26 cellular contexts compared by ENCODE assay signal in genomic region chr7:30019960-30020359, GRCh38. TPM values are rescaled to one million over a fixed set of nuclear protein-coding genes. Genes with fewer than 3 reads are reported as not detected.
DNase-seq lines count a peak whose midpoint lies in the region; ATAC-seq, FAIRE-seq and TF ChIP-seq lines count a peak whose summit lies in the region.
"Had no signal": no experiment of that assay in that cellular context is flagged by ENCODE, and none has a peak within 500 bp of the region (broad histone marks: within the 10 kb centered on the region; RNA-seq: fewer than 3 reads in every experiment).

No MANE protein-coding gene starts in this region.

- no peak for TF ChIP-seq POLR2A in A549 (IDR thresholded peaks at IDR 0.05; ENCODE audit: low read length)

- peaks cover 9% of the 10 kb centered on the region for H3K79me1 ChIP-seq in mesendoderm (ENCODE audit: low read length)

- TF ChIP-seq EP300 in A549 (IDR thresholded peaks at IDR 0.05), result no peak

- peak in 1 of 2 experiments; percentile 40; a peak in 2 of 6 replicates for ATAC-seq in A549
- ATAC-seq: activated naive CD8-positive, alpha-beta T cell treated with anti-CD3 and anti-CD28 coated beads, Interleukin-2, amount 50 U/mL, for 24 hours; activated T-cell treated with anti-CD3 and anti-CD28 coated beads, Interleukin-2, amount 50 U/mL, for 72 hours; right cardiac atrium had no signal

- FAIRE-seq in A549 (lab: Jason Lieb, UNC) (no peak), RCC 7860 (lab: Jason Lieb, UNC) (peak; percentile 4)
- FAIRE-seq: TTC549 had no signal

- TF ChIP-seq CTCF in A549 (IDR thresholded peaks at IDR 0.05) (no peak), HFFc6 (IDR thresholded peaks at IDR 0.05) (no peak), epithelial cell of esophagus (IDR thresholded peaks at IDR 0.05; ENCODE audit: insufficient read depth, low read depth, low read length, missing control alignments) (no peak)

- H3K4me3 Mint-ChIP-seq in HFFc6, result no peak overlapping the region
- H3K4me3 Mint-ChIP-seq: activated naive CD8-positive, alpha-beta T cell treated with anti-CD3 and anti-CD28 coated beads, Interleukin-2, amount 50 U/mL, for 24 hours; activated T-cell treated with anti-CD3 and anti-CD28 coated beads, Interleukin-2, amount 50 U/mL, for 72 hours; CD4-positive, alpha-beta T cell had no signal

- peaks cover 54% of the 10 kb centered on the region for H3K4me1 Mint-ChIP-seq in HFFc6 (ENCODE audit: low read depth)

- H3K9me3 ChIP-seq in A549, result no peaks in the 10 kb centered on the region
- H3K9me3 ChIP-seq: HAP-1, left ventricle myocardium inferior, SJSA1, thyroid gland had no signal

- H3K4me3 ChIP-seq in A549 (no peak overlapping the region), epithelial cell of esophagus (ENCODE audit: low read length) (no peak overlapping the region), mesendoderm (ENCODE audit: low read length) (no peak overlapping the region)
- H3K4me3 ChIP-seq: HAP-1, left ventricle myocardium inferior, SJSA1, thyroid gland had no signal

- POLR2A ChIA-PET in A549 (lab: Yijun Ruan, JAX), result no interaction called here

- H2BK15ac ChIP-seq in mesendoderm (replicated peaks; ENCODE audit: low read depth), result no peak overlapping the region

- no peak overlapping the region for H4K8ac ChIP-seq in mesendoderm (ENCODE audit: low read depth, low read length)

- no peak overlapping the region for H3K4ac ChIP-seq in mesendoderm (ENCODE audit: low read depth, low read length)

- no peaks in the 10 kb centered on the region for H3K9me3 Mint-ChIP-seq in HFFc6
- H3K9me3 Mint-ChIP-seq: activated naive CD8-positive, alpha-beta T cell treated with anti-CD3 and anti-CD28 coated beads, Interleukin-2, amount 50 U/mL, for 24 hours; activated T-cell treated with anti-CD3 and anti-CD28 coated beads, Interleukin-2, amount 50 U/mL, for 72 hours; CD4-positive, alpha-beta T cell had no signal

- no peak overlapping the region for H4K5ac ChIP-seq in mesendoderm (ENCODE audit: low read length)

- whole genome bisulfite sequencing in A549 (ENCODE audit: missing lambda C conversion rate), result 92% methylated on average over 1 of the region's 1 CpG
- no CpG with 5 or more reads among the region's 1 CpG for WGBS in mesendoderm (ENCODE audit: extremely low coverage, insufficient coverage, low lambda C conversion rate)

- peak overlapping the region; percentile 35; the same call in 1 of the 2 replicates for H3K27ac Mint-ChIP-seq in HFFc6
- H3K27ac Mint-ChIP-seq: activated naive CD8-positive, alpha-beta T cell treated with anti-CD3 and anti-CD28 coated beads, Interleukin-2, amount 50 U/mL, for 24 hours; activated T-cell treated with anti-CD3 and anti-CD28 coated beads, Interleukin-2, amount 50 U/mL, for 72 hours; brain; CD4-positive, alpha-beta T cell had no signal

- H3K27me3 ChIP-seq in mesendoderm (ENCODE audit: insufficient read depth, low read length, poor library complexity), result no peaks in the 10 kb centered on the region
- H3K27me3 ChIP-seq: SJSA1, thyroid gland had no signal

- H3K36me3 ChIP-seq in mesendoderm (ENCODE audit: control insufficient read depth, insufficient read depth, low read length), result no peaks in the 10 kb centered on the region
- H3K36me3 ChIP-seq: thyroid gland had no signal

- H3K4me1 ChIP-seq in A549 (peaks cover 15% of the 10 kb centered on the region; the same call in 2 of the 3 replicates), mesendoderm (ENCODE audit: control insufficient read depth, low read depth, low read length) (peaks cover 3% of the 10 kb centered on the region)
- H3K4me1 ChIP-seq: SJSA1 had no signal

- H3K56ac ChIP-seq in mesendoderm (ENCODE audit: low read length), result no peak overlapping the region

- H3K18ac ChIP-seq in mesendoderm (ENCODE audit: low read length), result no peak overlapping the region

- no peaks in the 10 kb centered on the region; the same call in 1 of the 2 replicates for H3K27me3 Mint-ChIP-seq in HFFc6 (ENCODE audit: insufficient read depth)
- H3K27me3 Mint-ChIP-seq: activated naive CD8-positive, alpha-beta T cell treated with anti-CD3 and anti-CD28 coated beads, Interleukin-2, amount 50 U/mL, for 24 hours; brain; CD4-positive, alpha-beta T cell had no signal

- H3K4me2 ChIP-seq in A549, result peak overlapping the region; percentile 10; the same call in 1 of the 3 replicates
- H3K4me2 ChIP-seq in mesendoderm (ENCODE audit: low read length), result no peak overlapping the region

- no peak for TF ChIP-seq RAD21 in A549 (conservative IDR thresholded peaks at IDR 0.05 in 1 of 2, IDR thresholded peaks at IDR 0.05 in 1 of 2)

- no peak overlapping the region for H2AK5ac ChIP-seq in mesendoderm (ENCODE audit: low read length)

- no peak overlapping the region for H2BK5ac ChIP-seq in mesendoderm (ENCODE audit: low read length)

- DNase-seq in A549 (ENCODE audit: low read depth in 1 of 2, low spot score in 1 of 2) (peak in 1 of 2 experiments; percentile 16), HFFc6 (no peak), RCC 7860 (ENCODE audit: low spot score) (no peak), epithelial cell of esophagus (ENCODE audit: low read depth) (peak; percentile 33), germinal center (ENCODE audit: low spot score) (no peak), NCI-H2196 (lab: John Stamatoyannopoulos, UW; ENCODE audit: unreplicated experiment) (no peak), mesendoderm (no peak)
- DNase-seq in activated naive CD4-positive, alpha-beta T cell (lab: John Stamatoyannopoulos, UW), result no peak
- DNase-seq: activated CD4-positive, alpha-beta T cell treated with anti-CD3 and anti-CD28 coated beads, Interleukin-2, amount 50 U/mL, for 4 hours; activated naive CD8-positive, alpha-beta T cell treated with anti-CD3 and anti-CD28 coated beads, Interleukin-2, amount 50 U/mL, for 24 hours; activated T-cell treated with anti-CD3 and anti-CD28 coated beads, Interleukin-2, amount 50 U/mL, for 72 hours; CD4-positive, alpha-beta T cell; EL; KG1; left ventricle myocardium inferior; MV-4-11; NCI-H1436 treated with DMSO at 0.1 percent for 48 hours; NCI-H748 treated with DMSO at 0.1 percent for 48 hours; right cardiac atrium; T-helper 1 cell; thyroid gland had no signal

- CTCF ChIA-PET in A549 (lab: Yijun Ruan, JAX), result interaction anchor here (1.0 kb wide), 2 partner anchors 17 to 45 kb away, joined by 3 read pairs; no protein-coding TSS in a partner anchor

- H3K9ac ChIP-seq in mesendoderm (ENCODE audit: low read length), result no peak overlapping the region

- H3K79me2 ChIP-seq in mesendoderm (ENCODE audit: control insufficient read depth, insufficient read depth, low read length), result peaks cover 18% of the 10 kb centered on the region

- no peak overlapping the region for H3K27ac ChIP-seq in A549
- no peak overlapping the region for H3K27ac ChIP-seq in mesendoderm (ENCODE audit: low read depth, low read length)
- H3K27ac ChIP-seq: epithelial cell of prostate, left ventricle myocardium inferior, SJSA1, thyroid gland had no signal

- H3K23ac ChIP-seq in mesendoderm (ENCODE audit: low read length), result no peak overlapping the region

- H2BK120ac ChIP-seq in mesendoderm (ENCODE audit: low read depth, low read length), result no peak overlapping the region

- peaks cover 11% of the 10 kb centered on the region for H3K36me3 Mint-ChIP-seq in HFFc6 (ENCODE audit: low read depth)

TF ChIP-seq in A549, 52 proteins besides CTCF, POLR2A, EP300 and RAD21:
- TF ChIP-seq HOXA7 (CRISPR knock-in tag; IDR thresholded peaks at IDR 0.05) (no peak), RCOR1 (IDR thresholded peaks at IDR 0.05; ENCODE audit: low read depth, low read length) (no peak), USF2 (IDR thresholded peaks at IDR 0.05) (no peak), NPAS2 (CRISPR knock-in tag; IDR thresholded peaks at IDR 0.05; ENCODE audit: borderline replicate concordance) (no peak), HOXB5 (CRISPR knock-in tag; IDR thresholded peaks at IDR 0.05) (no peak)

RNA-seq across cellular contexts. Expression of gene FKBP14, which starts 6.5 kb away (rescaled TPM):
- polyA plus RNA-seq in A549 (2011; rRNA removed) (17.7 and 22.8 TPM in 2 replicates), A549 (2017; fragmentation: RNase III; extraction: RNeasy Plus Mini Kit Qiagen cat#74134 plus additional on column Dnase treatment) (10.6 to 11.1 TPM (median 10.7 TPM) in 3 replicates)
- polyA plus RNA-seq in A549 (2012; cell fraction: cytosol; rRNA removed), result 3.7 and 3.9 TPM in 2 replicates
- 1.6 and 2.3 TPM in 2 replicates for polyA plus RNA-seq in A549 (2012; cell fraction: nucleus; rRNA removed)
- 4.7 and 6.4 TPM in 2 replicates for polyA minus RNA-seq in A549 (2011; rRNA and poly(A)+ RNA removed)
- 10 to 100 TPM; 60.0 to 73.0 (median 64.4) TPM for total RNA-seq in HFFc6 (2021; fragmentation: NEBNext Ultra II Directional; extraction: Animal tissue kit (Norgen Biotek cat#: 25700))
- polyA plus RNA-seq in mesendoderm (2013, experiment 1 of 2), result 36.4 TPM
- polyA plus RNA-seq in mesendoderm (2013, experiment 2 of 2), result 35.2 TPM

RNA-seq across cellular contexts. Expression of gene PLEKHA8, which starts 8.3 kb away (rescaled TPM):
- 10.6 and 10.9 TPM in 2 replicates for polyA plus RNA-seq in A549 (2011; rRNA removed)
- polyA plus RNA-seq in A549 (2012; cell fraction: cytosol; rRNA removed), result 1.7 TPM in 2 replicates
- 0.94 and 1.8 TPM in 2 replicates for polyA plus RNA-seq in A549 (2012; cell fraction: nucleus; rRNA removed)
- 5.9 to 6.6 TPM (median 6.2 TPM) in 3 replicates for polyA plus RNA-seq in A549 (2017; fragmentation: RNase III; extraction: RNeasy Plus Mini Kit Qiagen cat#74134 plus additional on column Dnase treatment)
- 8.5 and 9.8 TPM in 2 replicates for polyA minus RNA-seq in A549 (2011; rRNA and poly(A)+ RNA removed)
- total RNA-seq in HFFc6 (2021; fragmentation: NEBNext Ultra II Directional; extraction: Animal tissue kit (Norgen Biotek cat#: 25700)), result 10 to 100 TPM in 2 of 6 experiments, 1 to 10 TPM in 4; 9.1 to 10.1 (median 9.6) TPM
- polyA plus RNA-seq in mesendoderm (2013, experiment 1 of 2), result 24.9 TPM
- polyA plus RNA-seq in mesendoderm (2013, experiment 2 of 2), result 24.8 TPM

RNA-seq across cellular contexts. Expression of gene SCRN1, which starts 30.4 kb away (rescaled TPM):
- polyA plus RNA-seq in A549 (2011; rRNA removed) (80.0 and 88.9 TPM in 2 replicates), A549 (2017; fragmentation: RNase III; extraction: RNeasy Plus Mini Kit Qiagen cat#74134 plus additional on column Dnase treatment) (46.2 to 49.7 TPM (median 49.1 TPM) in 3 replicates)
- 19.3 and 23.4 TPM in 2 replicates for polyA plus RNA-seq in A549 (2012; cell fraction: cytosol; rRNA removed)
- polyA plus RNA-seq in A549 (2012; cell fraction: nucleus; rRNA removed), result 16.8 and 22.4 TPM in 2 replicates
- polyA minus RNA-seq in A549 (2011; rRNA and poly(A)+ RNA removed), result 71.8 and 78.4 TPM in 2 replicates
- total RNA-seq in HFFc6 (2021; fragmentation: NEBNext Ultra II Directional; extraction: Animal tissue kit (Norgen Biotek cat#: 25700)), result 100 to 1,000 TPM; 137 to 168 (median 145) TPM
- polyA plus RNA-seq in mesendoderm (2013, experiment 1 of 2), result 65.6 TPM
- polyA plus RNA-seq in mesendoderm (2013, experiment 2 of 2), result 67.9 TPM
